Comparison of ENCODE assay signal across 1 cellular context in the genomic region with DNA sequence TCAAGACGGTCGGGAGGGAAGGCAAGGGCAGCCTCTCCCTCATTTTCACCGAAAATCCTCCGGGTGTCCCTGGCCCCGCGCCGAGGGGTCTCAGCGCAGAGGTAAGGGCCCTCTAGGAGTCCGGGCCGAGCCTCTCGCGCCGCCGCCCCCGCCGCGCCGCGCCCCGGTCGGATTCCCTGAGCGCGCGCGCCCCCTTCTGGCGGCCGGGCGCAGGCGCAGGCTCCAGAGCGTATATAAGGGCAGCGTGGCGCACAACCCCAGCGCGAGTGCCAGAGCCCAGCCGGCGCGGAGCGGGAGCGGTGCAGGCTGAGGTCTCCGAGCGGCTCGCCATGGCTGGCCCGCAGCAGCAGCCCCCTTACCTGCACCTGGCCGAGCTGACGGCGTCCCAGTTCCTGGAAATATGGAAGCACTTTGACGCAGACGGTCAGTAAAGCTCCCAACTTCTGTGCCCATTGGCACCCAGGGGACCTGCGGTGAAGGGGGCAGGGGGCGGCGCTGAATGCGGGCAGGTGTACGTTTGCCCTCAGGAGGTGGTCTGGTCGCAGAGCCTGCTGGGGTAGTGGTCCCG.
TF ChIP-seq lines count a peak whose summit lies in the region.

Gene CALB2 (plus strand): TSS at position 260 of the 568 bp plus-strand sequence. CDS start 70 bp downstream, at position 330.

TF ChIP-seq in GM12878, 131 proteins besides CTCF, POLR2A, EP300 and RAD21 (continued from another document):
- TF ChIP-seq, protein P1, sequence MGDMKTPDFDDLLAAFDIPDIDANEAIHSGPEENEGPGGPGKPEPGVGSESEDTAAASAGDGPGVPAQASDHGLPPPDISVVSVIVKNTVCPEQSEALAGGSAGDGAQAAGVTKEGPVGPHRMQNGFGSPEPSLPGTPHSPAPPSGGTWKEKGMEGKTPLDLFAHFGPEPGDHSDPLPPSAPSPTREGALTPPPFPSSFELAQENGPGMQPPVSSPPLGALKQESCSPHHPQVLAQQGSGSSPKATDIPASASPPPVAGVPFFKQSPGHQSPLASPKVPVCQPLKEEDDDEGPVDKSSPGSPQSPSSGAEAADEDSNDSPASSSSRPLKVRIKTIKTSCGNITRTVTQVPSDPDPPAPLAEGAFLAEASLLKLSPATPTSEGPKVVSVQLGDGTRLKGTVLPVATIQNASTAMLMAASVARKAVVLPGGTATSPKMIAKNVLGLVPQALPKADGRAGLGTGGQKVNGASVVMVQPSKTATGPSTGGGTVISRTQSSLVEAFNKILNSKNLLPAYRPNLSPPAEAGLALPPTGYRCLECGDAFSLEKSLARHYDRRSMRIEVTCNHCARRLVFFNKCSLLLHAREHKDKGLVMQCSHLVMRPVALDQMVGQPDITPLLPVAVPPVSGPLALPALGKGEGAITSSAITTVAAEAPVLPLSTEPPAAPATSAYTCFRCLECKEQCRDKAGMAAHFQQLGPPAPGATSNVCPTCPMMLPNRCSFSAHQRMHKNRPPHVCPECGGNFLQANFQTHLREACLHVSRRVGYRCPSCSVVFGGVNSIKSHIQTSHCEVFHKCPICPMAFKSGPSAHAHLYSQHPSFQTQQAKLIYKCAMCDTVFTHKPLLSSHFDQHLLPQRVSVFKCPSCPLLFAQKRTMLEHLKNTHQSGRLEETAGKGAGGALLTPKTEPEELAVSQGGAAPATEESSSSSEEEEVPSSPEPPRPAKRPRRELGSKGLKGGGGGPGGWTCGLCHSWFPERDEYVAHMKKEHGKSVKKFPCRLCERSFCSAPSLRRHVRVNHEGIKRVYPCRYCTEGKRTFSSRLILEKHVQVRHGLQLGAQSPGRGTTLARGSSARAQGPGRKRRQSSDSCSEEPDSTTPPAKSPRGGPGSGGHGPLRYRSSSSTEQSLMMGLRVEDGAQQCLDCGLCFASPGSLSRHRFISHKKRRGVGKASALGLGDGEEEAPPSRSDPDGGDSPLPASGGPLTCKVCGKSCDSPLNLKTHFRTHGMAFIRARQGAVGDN (IDR thresholded peaks at IDR 0.05), result no peak
- TF ChIP-seq SRF (IDR thresholded peaks at IDR 0.05; ENCODE audit: low read depth in 2 of 2, low read length in 2 of 2) (no peak), MYC (IDR thresholded peaks at IDR 0.05; ENCODE audit: insufficient read depth, insufficient read length, insufficient replicate concordance, low read length, severe bottlenecking) (no peak), RCOR1 (conservative IDR thresholded peaks at IDR 0.05; ENCODE audit: low read depth, low read length) (no peak), SMAD1 (IDR thresholded peaks at IDR 0.05; ENCODE audit: low read depth, partially characterized antibody) (no peak), TAF1 (IDR thresholded peaks at IDR 0.05; ENCODE audit: borderline replicate concordance, low read depth, low read length) (no peak), USF2 (IDR thresholded peaks at IDR 0.05; ENCODE audit: borderline replicate concordance, low read depth, low read length) (no peak), CBX3 (IDR thresholded peaks at IDR 0.05; ENCODE audit: borderline replicate concordance, low read depth) (no peak), CHD1 (IDR thresholded peaks at IDR 0.05; ENCODE audit: low read depth, low read length) (no peak), STAT1 (conservative IDR thresholded peaks at IDR 0.05) (peak; percentile 83; the same call in 1 of the 2 replicates), NR2F1 (conservative IDR thresholded peaks at IDR 0.05) (no peak), JUNB (IDR thresholded peaks at IDR 0.05) (no peak), TCF3 (IDR thresholded peaks at IDR 0.05; ENCODE audit: borderline replicate concordance, insufficient read depth, low read depth, low read length) (no peak), GABPA (IDR thresholded peaks at IDR 0.05; ENCODE audit: low read depth) (no peak), EGR1 (IDR thresholded peaks at IDR 0.05; ENCODE audit: borderline replicate concordance in 1 of 2, low read depth in 2 of 2, low read length in 2 of 2) (peak in 1 of 2 experiments; percentile 87; a peak in 2 of 3 replicates), SMC3 (IDR thresholded peaks at IDR 0.05; ENCODE audit: borderline replicate concordance, low read length) (peak; percentile 50; the same call in 1 of the 2 replicates), NFXL1 (IDR thresholded peaks at IDR 0.05; ENCODE audit: borderline replicate concordance) (no peak), CEBPZ (IDR thresholded peaks at IDR 0.05; ENCODE audit: low read depth, low read length) (no peak), WRNIP1 (IDR thresholded peaks at IDR 0.05; ENCODE audit: borderline replicate concordance, low read depth, low read length) (no peak), YY1 (IDR thresholded peaks at IDR 0.05; ENCODE audit: low read depth, low read length) (0 out of 2 replicates have a peak, but pooled peaks have one; percentile 29), KAT2A (conservative IDR thresholded peaks at IDR 0.05; ENCODE audit: control insufficient read depth, low read depth, low read length) (no peak), HDAC6 (IDR thresholded peaks at IDR 0.05; ENCODE audit: unreplicated experiment) (peak; percentile 67), SREBF2 (IDR thresholded peaks at IDR 0.05; ENCODE audit: low read length) (no peak), YBX1 (IDR thresholded peaks at IDR 0.05) (no peak), PML (IDR thresholded peaks at IDR 0.05; ENCODE audit: low read length) (no peak), IKZF2 (IDR thresholded peaks at IDR 0.05) (no peak), SIX5 (IDR thresholded peaks at IDR 0.05; ENCODE audit: low read depth, low read length, severe bottlenecking) (no peak), CREB1 (IDR thresholded peaks at IDR 0.05; ENCODE audit: low read depth) (no peak), ZNF384 (IDR thresholded peaks at IDR 0.05; ENCODE audit: borderline replicate concordance, low read depth, low read length) (no peak), BRCA1 (IDR thresholded peaks at IDR 0.05; ENCODE audit: low read depth, low read length) (no peak), MAX (IDR thresholded peaks at IDR 0.05; ENCODE audit: low read depth, low read length) (no peak), IRF4 (IDR thresholded peaks at IDR 0.05; ENCODE audit: low read depth, low read length) (no peak), PBX3 (IDR thresholded peaks at IDR 0.05; ENCODE audit: insufficient replicate concordance, low read depth, low read length) (no peak)
- TF ChIP-seq, protein P2, sequence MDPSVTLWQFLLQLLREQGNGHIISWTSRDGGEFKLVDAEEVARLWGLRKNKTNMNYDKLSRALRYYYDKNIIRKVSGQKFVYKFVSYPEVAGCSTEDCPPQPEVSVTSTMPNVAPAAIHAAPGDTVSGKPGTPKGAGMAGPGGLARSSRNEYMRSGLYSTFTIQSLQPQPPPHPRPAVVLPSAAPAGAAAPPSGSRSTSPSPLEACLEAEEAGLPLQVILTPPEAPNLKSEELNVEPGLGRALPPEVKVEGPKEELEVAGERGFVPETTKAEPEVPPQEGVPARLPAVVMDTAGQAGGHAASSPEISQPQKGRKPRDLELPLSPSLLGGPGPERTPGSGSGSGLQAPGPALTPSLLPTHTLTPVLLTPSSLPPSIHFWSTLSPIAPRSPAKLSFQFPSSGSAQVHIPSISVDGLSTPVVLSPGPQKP (IDR thresholded peaks at IDR 0.05; ENCODE audit: low read depth, low read length), result no peak
